ENCODE assay signal across 3 cellular contexts in the genomic region with DNA sequence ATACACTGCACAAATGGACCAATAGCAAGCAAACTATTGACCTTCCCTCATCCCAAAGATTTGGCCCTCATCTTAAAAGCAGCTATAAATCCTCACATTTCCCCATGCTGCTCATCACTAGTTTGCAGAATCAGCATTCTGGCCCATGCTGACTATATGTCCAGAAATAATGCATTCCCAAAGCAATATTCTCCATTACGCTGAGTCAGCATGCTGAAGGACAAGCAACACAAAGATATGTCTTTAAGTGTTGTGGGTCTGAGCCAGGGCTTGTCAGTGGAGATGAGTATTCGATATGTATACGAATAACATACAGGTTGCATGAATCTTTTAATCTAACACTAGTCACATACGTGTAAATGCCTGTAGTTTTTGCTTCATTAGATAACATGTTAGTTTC.
TF ChIP-seq lines count a peak whose summit lies in the region.

No MANE protein-coding gene starts in this region.

TF ChIP-seq in A549, 52 proteins besides CTCF, POLR2A, EP300 and RAD21:
- peak; percentile 96 for TF ChIP-seq MAFK (IDR thresholded peaks at IDR 0.05; ENCODE audit: partially characterized antibody)
- no peak for TF ChIP-seq HOXB5 (CRISPR knock-in tag; IDR thresholded peaks at IDR 0.05)
- TF ChIP-seq ZNF302 (CRISPR knock-in tag; IDR thresholded peaks at IDR 0.05) = no peak
- TF ChIP-seq, protein P1, sequence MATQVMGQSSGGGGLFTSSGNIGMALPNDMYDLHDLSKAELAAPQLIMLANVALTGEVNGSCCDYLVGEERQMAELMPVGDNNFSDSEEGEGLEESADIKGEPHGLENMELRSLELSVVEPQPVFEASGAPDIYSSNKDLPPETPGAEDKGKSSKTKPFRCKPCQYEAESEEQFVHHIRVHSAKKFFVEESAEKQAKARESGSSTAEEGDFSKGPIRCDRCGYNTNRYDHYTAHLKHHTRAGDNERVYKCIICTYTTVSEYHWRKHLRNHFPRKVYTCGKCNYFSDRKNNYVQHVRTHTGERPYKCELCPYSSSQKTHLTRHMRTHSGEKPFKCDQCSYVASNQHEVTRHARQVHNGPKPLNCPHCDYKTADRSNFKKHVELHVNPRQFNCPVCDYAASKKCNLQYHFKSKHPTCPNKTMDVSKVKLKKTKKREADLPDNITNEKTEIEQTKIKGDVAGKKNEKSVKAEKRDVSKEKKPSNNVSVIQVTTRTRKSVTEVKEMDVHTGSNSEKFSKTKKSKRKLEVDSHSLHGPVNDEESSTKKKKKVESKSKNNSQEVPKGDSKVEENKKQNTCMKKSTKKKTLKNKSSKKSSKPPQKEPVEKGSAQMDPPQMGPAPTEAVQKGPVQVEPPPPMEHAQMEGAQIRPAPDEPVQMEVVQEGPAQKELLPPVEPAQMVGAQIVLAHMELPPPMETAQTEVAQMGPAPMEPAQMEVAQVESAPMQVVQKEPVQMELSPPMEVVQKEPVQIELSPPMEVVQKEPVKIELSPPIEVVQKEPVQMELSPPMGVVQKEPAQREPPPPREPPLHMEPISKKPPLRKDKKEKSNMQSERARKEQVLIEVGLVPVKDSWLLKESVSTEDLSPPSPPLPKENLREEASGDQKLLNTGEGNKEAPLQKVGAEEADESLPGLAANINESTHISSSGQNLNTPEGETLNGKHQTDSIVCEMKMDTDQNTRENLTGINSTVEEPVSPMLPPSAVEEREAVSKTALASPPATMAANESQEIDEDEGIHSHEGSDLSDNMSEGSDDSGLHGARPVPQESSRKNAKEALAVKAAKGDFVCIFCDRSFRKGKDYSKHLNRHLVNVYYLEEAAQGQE (IDR thresholded peaks at IDR 0.05) = no peak

TF ChIP-seq in IMR-90, 13 proteins besides CTCF, POLR2A, EP300 and RAD21:
- TF ChIP-seq CEBPB (IDR thresholded peaks at IDR 0.05; ENCODE audit: low read depth, low read length) (no peak), MAFK (IDR thresholded peaks at IDR 0.05; ENCODE audit: low read depth, low read length) (peak; percentile 99), MXI1 (IDR thresholded peaks at IDR 0.05; ENCODE audit: borderline replicate concordance, low read depth, low read length) (no peak), SMC3 (IDR thresholded peaks at IDR 0.05; ENCODE audit: low read depth, low read length) (no peak), RCOR1 (IDR thresholded peaks at IDR 0.05; ENCODE audit: insufficient replicate concordance, low read length) (no peak)
- TF ChIP-seq, protein P2, sequence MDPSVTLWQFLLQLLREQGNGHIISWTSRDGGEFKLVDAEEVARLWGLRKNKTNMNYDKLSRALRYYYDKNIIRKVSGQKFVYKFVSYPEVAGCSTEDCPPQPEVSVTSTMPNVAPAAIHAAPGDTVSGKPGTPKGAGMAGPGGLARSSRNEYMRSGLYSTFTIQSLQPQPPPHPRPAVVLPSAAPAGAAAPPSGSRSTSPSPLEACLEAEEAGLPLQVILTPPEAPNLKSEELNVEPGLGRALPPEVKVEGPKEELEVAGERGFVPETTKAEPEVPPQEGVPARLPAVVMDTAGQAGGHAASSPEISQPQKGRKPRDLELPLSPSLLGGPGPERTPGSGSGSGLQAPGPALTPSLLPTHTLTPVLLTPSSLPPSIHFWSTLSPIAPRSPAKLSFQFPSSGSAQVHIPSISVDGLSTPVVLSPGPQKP (IDR thresholded peaks at IDR 0.05; ENCODE audit: borderline replicate concordance, low read depth, low read length) = no peak

TF ChIP-seq in H1, 55 proteins besides CTCF, POLR2A, EP300 and RAD21:
- peak; percentile 95 for TF ChIP-seq MAFK (IDR thresholded peaks at IDR 0.05; ENCODE audit: low read depth, low read length)
- TF ChIP-seq BRCA1 (IDR thresholded peaks at IDR 0.05; ENCODE audit: low read depth, low read length) = no peak
- TF ChIP-seq SP1 (IDR thresholded peaks at IDR 0.05; ENCODE audit: low read depth, low read length) = no peak
- no peak for TF ChIP-seq SRF (IDR thresholded peaks at IDR 0.05; ENCODE audit: low read depth, low read length)
